Comparison of ENCODE assay signal across 28 cellular contexts in the genomic region with DNA sequence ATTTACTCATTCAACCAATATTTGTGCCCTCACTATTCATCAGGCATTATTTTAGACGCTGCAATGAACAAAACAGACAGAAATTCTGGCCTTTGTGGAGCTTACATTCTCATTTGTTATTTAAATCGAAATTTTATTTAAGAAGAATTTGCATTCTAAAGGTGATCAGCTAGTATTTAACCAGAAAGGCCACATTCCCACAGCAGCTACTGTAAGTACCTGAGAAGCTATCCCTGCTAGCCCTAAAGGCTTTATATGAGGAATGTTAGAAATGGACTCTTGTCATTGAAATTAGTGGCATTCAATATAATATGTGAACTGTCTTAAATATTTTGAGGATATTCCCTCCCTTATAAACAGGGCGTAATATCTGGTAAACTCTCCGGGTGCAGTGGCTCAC.
"Had no signal": no experiment of that assay in that cellular context is flagged by ENCODE, and none has a peak within 500 bp of the region (broad histone marks: within the 10 kb centered on the region; RNA-seq: fewer than 3 reads in every experiment).

No MANE protein-coding gene starts in this region.

- H3K9me3 Mint-ChIP-seq: natural killer cell; nephron; stimulated activated effector memory CD8-positive, alpha-beta T cell treated with anti-CD3 and anti-CD28 coated beads, Interleukin-12 subunit alpha, Interleukin-12 subunit beta, amount 100 ng/mL, for 72 hours had no signal

- H3K9me3 ChIP-seq: ovary, psoas muscle, right lobe of liver, sigmoid colon, suprapubic skin, testis, tibial artery, transverse colon, upper lobe of left lung, vagina had no signal

- H3K4me3 Mint-ChIP-seq: natural killer cell; nephron; neural progenitor cell; stimulated activated effector memory CD8-positive, alpha-beta T cell treated with anti-CD3 and anti-CD28 coated beads, Interleukin-12 subunit alpha, Interleukin-12 subunit beta, amount 100 ng/mL, for 72 hours; stimulated activated naive B cell treated with anti-CD40 and anti-IgM and Interleukin-4, amounts not matched to agents 10 μg/mL and 1 μg/mL and 100 μg/mL, for 72 hours; stimulated activated naive CD8-positive, alpha-beta T cell treated with anti-CD3 and anti-CD28 coated beads, Interleukin-15, Interleukin-2, amounts not matched to agents 100 ng/mL and 50 ng/mL, for 24 hours had no signal

- H3K36me3 Mint-ChIP-seq: natural killer cell; stimulated activated effector memory CD8-positive, alpha-beta T cell treated with anti-CD3 and anti-CD28 coated beads, Interleukin-12 subunit alpha, Interleukin-12 subunit beta, amount 100 ng/mL, for 72 hours; stimulated activated naive B cell treated with anti-CD40 and anti-IgM and Interleukin-4, amounts not matched to agents 10 μg/mL and 1 μg/mL and 100 μg/mL, for 72 hours had no signal

- H3K36me3 ChIP-seq: neural progenitor cell, ovary, right lobe of liver, sigmoid colon, suprapubic skin, tibial artery, transverse colon, upper lobe of left lung, vagina had no signal

- DNase-seq: natural killer cell; occipital lobe; ovary; posterior cingulate gyrus; psoas muscle; right cardiac atrium; right lobe of liver; sigmoid colon; small intestine; stimulated activated CD4-positive, alpha-beta T cell treated with anti-CD3 and anti-CD28 coated beads, Interleukin-15, amount 100 ng/mL, for 24 hours; stimulated activated CD4-positive, alpha-beta T cell treated with anti-CD3 and anti-CD28 coated beads, Interleukin-2, amount 100 ng/mL, for 24 hours; stimulated activated CD4-positive, alpha-beta T cell treated with anti-CD3 and anti-CD28 coated beads, Interleukin-2, amount 100 ng/mL, for 48 hours; stimulated activated CD4-positive, alpha-beta T cell treated with anti-CD3 and anti-CD28 coated beads, Interleukin-4, amount 100 ng/mL, for 24 hours; stimulated activated naive B cell treated with anti-CD40 and anti-IgM and Interleukin-4, amounts not matched to agents 10 μg/mL and 1 μg/mL and 100 μg/mL, for 72 hours; stimulated activated naive CD4-positive, alpha-beta T cell treated with Interleukin-2 at 50 U/mL for 16 hours; substantia nigra; testis; tibial artery; transverse colon; upper lobe of left lung had no signal

- H3K27ac ChIP-seq: neural progenitor cell, ovary, parathyroid adenoma, psoas muscle, right lobe of liver, sigmoid colon, suprapubic skin, testis, tibial artery, transverse colon, upper lobe of left lung, vagina had no signal

- H2AFZ ChIP-seq: neural progenitor cell, parathyroid adenoma had no signal

- H3K27me3 Mint-ChIP-seq: stimulated activated naive CD8-positive, alpha-beta T cell treated with anti-CD3 and anti-CD28 coated beads, Interleukin-15, Interleukin-2, amounts not matched to agents 100 ng/mL and 50 ng/mL, for 24 hours had no signal

- ATAC-seq: natural killer cell; psoas muscle; right cardiac atrium; right lobe of liver; stimulated activated effector memory CD8-positive, alpha-beta T cell treated with anti-CD3 and anti-CD28 coated beads, Interleukin-12 subunit alpha, Interleukin-12 subunit beta, amount 100 ng/mL, for 72 hours; stimulated activated naive B cell treated with anti-CD40 and anti-IgM and Interleukin-4, amounts not matched to agents 10 μg/mL and 1 μg/mL and 100 μg/mL, for 72 hours had no signal

- H3K27ac Mint-ChIP-seq: natural killer cell; nephron; neural progenitor cell; progenitor cell of endocrine pancreas; stimulated activated effector memory CD8-positive, alpha-beta T cell treated with anti-CD3 and anti-CD28 coated beads, Interleukin-12 subunit alpha, Interleukin-12 subunit beta, amount 100 ng/mL, for 72 hours; stimulated activated naive B cell treated with anti-CD40 and anti-IgM and Interleukin-4, amounts not matched to agents 10 μg/mL and 1 μg/mL and 100 μg/mL, for 72 hours; stimulated activated naive CD8-positive, alpha-beta T cell treated with anti-CD3 and anti-CD28 coated beads, Interleukin-15, Interleukin-2, amounts not matched to agents 100 ng/mL and 50 ng/mL, for 24 hours had no signal

- H3K27me3 ChIP-seq: neural progenitor cell, ovary, right lobe of liver, sigmoid colon, suprapubic skin, testis, tibial artery, transverse colon, upper lobe of left lung, vagina had no signal

- H3K9ac ChIP-seq: neural progenitor cell, parathyroid adenoma had no signal

- H3K79me2 ChIP-seq: parathyroid adenoma had no signal

- H3K4me2 ChIP-seq: neural progenitor cell had no signal

- H3K4me3 ChIP-seq: neural progenitor cell, ovary, psoas muscle, right lobe of liver, sigmoid colon, suprapubic skin, testis, tibial artery, transverse colon, upper lobe of left lung, vagina had no signal

- H3K4me1 Mint-ChIP-seq: natural killer cell; nephron; stimulated activated effector memory CD8-positive, alpha-beta T cell treated with anti-CD3 and anti-CD28 coated beads, Interleukin-12 subunit alpha, Interleukin-12 subunit beta, amount 100 ng/mL, for 72 hours; stimulated activated naive B cell treated with anti-CD40 and anti-IgM and Interleukin-4, amounts not matched to agents 10 μg/mL and 1 μg/mL and 100 μg/mL, for 72 hours had no signal

- H3K4me1 ChIP-seq: neural progenitor cell, parathyroid adenoma, psoas muscle, right lobe of liver, sigmoid colon, suprapubic skin, testis, tibial artery, transverse colon, upper lobe of left lung had no signal
